ENCODE assay signal across 14 cellular contexts in the genomic region with DNA sequence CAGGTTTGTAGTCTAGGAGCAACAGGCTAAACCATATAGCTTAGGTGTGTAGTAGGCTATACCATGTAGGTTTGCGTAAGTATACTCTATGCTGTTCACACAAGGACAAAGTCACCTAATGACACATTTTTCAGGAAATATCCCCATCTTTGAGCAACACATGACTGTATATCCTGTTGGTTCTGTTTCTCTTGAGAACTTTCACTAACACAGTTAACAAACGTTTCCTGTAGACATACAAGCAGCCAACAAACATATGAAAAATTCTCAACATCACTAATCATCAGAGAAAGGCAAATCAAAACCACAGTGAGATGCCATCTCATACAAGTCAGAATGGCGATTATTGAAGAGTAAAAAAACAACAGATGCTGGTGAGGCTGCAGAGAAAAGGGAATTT.
A peak's percentile ranks its signal among the peaks of the same experiment; 100 is the strongest.
DNase-seq lines count a peak whose midpoint lies in the region; TF ChIP-seq lines count a peak whose summit lies in the region.
"Had no signal": no experiment of that assay in that cellular context is flagged by ENCODE, and none has a peak within 500 bp of the region (broad histone marks: within the 10 kb centered on the region; RNA-seq: fewer than 3 reads in every experiment).

No MANE protein-coding gene starts in this region.

- CTCF ChIA-PET in AG04449 (lab: Yijun Ruan, JAX) (no interaction called here), PC-9 (lab: Charles Lee) (no interaction called here)

- POLR2A ChIA-PET in AG04449 (lab: Yijun Ruan, JAX), result no interaction called here
- POLR2A ChIA-PET in PC-9 (lab: Charles Lee; ENCODE audit: unreplicated experiment), result no interaction called here

- BruUV-seq in PC-9 (replicated peaks; lab: Mats Ljungman, UMichigan), result no TSS peak

- no peaks in the 10 kb centered on the region for H3K9me3 ChIP-seq in PC-9 (ENCODE audit: insufficient read depth, low read depth)
- H3K9me3 ChIP-seq: tibial artery had no signal

- TF ChIP-seq CTCF in AG04449 (IDR thresholded peaks at IDR 0.05; ENCODE audit: insufficient read depth, low read length, missing control alignments) (no peak), cardiac fibroblast (IDR thresholded peaks at IDR 0.05; ENCODE audit: low read depth, low read length) (no peak), PC-9 (conservative IDR thresholded peaks at IDR 0.05) (no peak)

- no peaks in the 10 kb centered on the region for H3K27me3 ChIP-seq in PC-9 (ENCODE audit: insufficient read depth, low read depth)
- H3K27me3 ChIP-seq: tibial artery had no signal

- H3K4me1 ChIP-seq in PC-9 (replicated peaks; ENCODE audit: insufficient read depth), result no peaks in the 10 kb centered on the region
- H3K4me1 ChIP-seq: parathyroid adenoma, tibial artery had no signal

- H3K4me3 ChIP-seq in AG04449 (ENCODE audit: low read depth, low read length) (no peak overlapping the region), cardiac fibroblast (replicated peaks in 1 of 2; ENCODE audit: low read depth in 2 of 2, low read length in 2 of 2) (no peak overlapping the region), PC-9 (no peak overlapping the region)
- H3K4me3 ChIP-seq: tibial artery had no signal

- no peak overlapping the region for H3K27ac ChIP-seq in PC-9
- H3K27ac ChIP-seq: parathyroid adenoma, tibial artery had no signal

- peaks cover 5% of the 10 kb centered on the region; the same call in 1 of the 2 replicates for H3K36me3 ChIP-seq in PC-9 (ENCODE audit: low read depth)
- H3K36me3 ChIP-seq: tibial artery had no signal

- H3K4me2 ChIP-seq in PC-9, result no peak overlapping the region

- H3F3A ChIP-seq in PC-9 (ENCODE audit: insufficient read depth, low read depth), result no peaks in the 10 kb centered on the region

- no peaks in the 10 kb centered on the region for H4K20me1 ChIP-seq in PC-9 (ENCODE audit: insufficient read depth)

- DNase-seq in AG04449 (ENCODE audit: low read depth, low spot score) (peak; percentile 83), HT1080 (ENCODE audit: low read depth) (peak; percentile 90), cardiac fibroblast (ENCODE audit: low read depth in 2 of 2) (peak; percentile 71 to 98), iris pigment epithelial cell (ENCODE audit: low read depth) (peak; percentile 96), islet precursor cell (no peak), D341Med (ENCODE audit: low spot score) (no peak), PC-9 (no peak), AML-193 (lab: John Stamatoyannopoulos, UW) (no peak)
- DNase-seq: central memory CD4-positive, alpha-beta T cell; KBM-7; midbrain; SHP77; tibial artery had no signal

- H3K79me2 ChIP-seq in PC-9 (ENCODE audit: low read depth), result no peaks in the 10 kb centered on the region
- H3K79me2 ChIP-seq: parathyroid adenoma had no signal

- H3K9me2 ChIP-seq in PC-9 (ENCODE audit: insufficient read depth), result no peaks in the 10 kb centered on the region; the same call in 1 of the 2 replicates

- intact Hi-C loops in PC-9 (cut with micrococcal nuclease; ENCODE audit: unreplicated experiment), result no loop called here

- H2AFZ ChIP-seq in PC-9, result no peak overlapping the region
- H2AFZ ChIP-seq: parathyroid adenoma had no signal

Comparison
In these comparisons a context has a peak if more than half of its experiments do, and no peak if none do; other contexts are left out.
1. DNase-seq: peak in AG04449 (single experiment), HT1080 (single experiment), cardiac fibroblast (2 of 2) and iris pigment epithelial cell (single experiment); none in islet precursor cell (single experiment), D341Med (single experiment), PC-9 (0 of 2) and AML-193 (0 of 2).